Comparison of ENCODE assay signal across 8 cellular contexts in the genomic region with DNA sequence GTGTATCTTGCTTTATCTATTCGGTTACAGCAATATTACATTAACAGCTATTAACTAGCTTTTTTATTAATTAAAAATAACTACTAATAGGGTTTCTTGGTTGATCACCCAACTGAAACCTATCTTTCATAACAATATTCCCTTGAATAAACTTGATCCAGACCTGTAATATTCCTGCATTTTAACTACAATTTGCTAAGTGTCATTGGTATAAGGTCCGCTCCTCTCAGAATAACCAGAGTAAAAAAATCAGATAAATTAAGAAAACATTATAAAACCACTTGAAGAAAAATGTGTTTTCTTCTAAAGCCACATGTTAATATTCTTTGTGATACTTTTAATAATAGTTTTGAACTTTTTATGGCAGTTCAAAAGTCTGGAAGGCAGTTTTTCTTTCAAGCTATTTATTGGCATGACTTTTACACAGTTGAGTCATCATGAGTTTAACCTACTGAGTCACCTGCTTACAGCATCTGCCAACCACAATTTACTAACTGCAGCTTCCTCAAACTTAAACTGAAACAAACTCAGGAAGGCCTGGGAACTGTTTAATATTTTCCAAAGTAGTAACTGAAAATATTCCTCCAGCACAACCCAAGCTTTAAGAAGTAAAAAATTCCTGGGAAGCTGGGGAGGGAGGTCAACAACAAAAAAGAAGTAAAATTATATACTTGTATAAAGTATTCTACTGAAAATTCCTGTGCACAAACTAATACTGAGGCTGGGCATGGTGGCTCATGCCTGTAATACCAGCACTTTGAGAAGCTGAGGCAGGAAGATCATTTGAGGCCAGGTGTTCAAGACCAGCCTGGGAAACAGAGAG.
DNase-seq lines count a peak whose midpoint lies in the region; ATAC-seq and TF ChIP-seq lines count a peak whose summit lies in the region.

No MANE protein-coding gene starts in this region.

- peak; percentile 38 for DNase-seq in COLO829 (ENCODE audit: low spot score)
- peak; percentile 81 for DNase-seq in SW480 (ENCODE audit: low spot score)
- DNase-seq in fibroblast of the aortic adventitia (ENCODE audit: low read depth): peak; percentile 89
- no peak for DNase-seq in sigmoid colon
- no peak for DNase-seq in NCI-H146 treated with DMSO at 0.1 percent for 48 hours (lab: John Stamatoyannopoulos, UW; ENCODE audit: unreplicated experiment)
- no peak for DNase-seq in NCI-H146 (lab: John Stamatoyannopoulos, UW)

- H3K9me3 ChIP-seq in sigmoid colon: no peaks in the 10 kb centered on the region

- TF ChIP-seq EP300 in sigmoid colon (IDR thresholded peaks at IDR 0.05): peak in 1 of 4 donors; percentile 49

- TF ChIP-seq POLR2A in sigmoid colon (IDR thresholded peaks at IDR 0.05): no peak

- WGBS in sigmoid colon, 2 donors: 30 to 77% methylated on average over 2 of the region's 2 CpGs

- intact Hi-C loops in sigmoid colon (cut with DNase I): no loop called here

- no peaks in the 10 kb centered on the region for H3K27me3 ChIP-seq in sigmoid colon

- no peaks in the 10 kb centered on the region for H3K36me3 ChIP-seq in sigmoid colon

- H3K4me1 ChIP-seq in sigmoid colon: peaks cover 0 to 80% (median 62%) of the 10 kb centered on the region in 4 donors

- peak overlapping the region; percentile 71 to 83 (median 78) for H3K27ac ChIP-seq in sigmoid colon

- no peak overlapping the region for H3K4me3 ChIP-seq in fibroblast of the aortic adventitia (ENCODE audit: low read depth, low read length)
- H3K4me3 ChIP-seq in sigmoid colon: no peak overlapping the region

- TF ChIP-seq CTCF in fibroblast of the aortic adventitia (IDR thresholded peaks at IDR 0.05; ENCODE audit: insufficient read depth, low read length): no peak
- TF ChIP-seq CTCF in sigmoid colon (IDR thresholded peaks at IDR 0.05): no peak

- ATAC-seq in GM19438 (IDR thresholded peaks at IDR 0.05; ENCODE audit: low read depth, unreplicated experiment) (peak; percentile 88), HG03460 (IDR thresholded peaks at IDR 0.05; ENCODE audit: unreplicated experiment) (peak; percentile 96)

Comparison
In these comparisons a context has a peak if more than half of its experiments do, and no peak if none do; other contexts are left out.
1. DNase-seq: peak in COLO829 (single experiment), SW480 (single experiment) and fibroblast of the aortic adventitia (single experiment); none in sigmoid colon (single experiment), NCI-H146 treated with DMSO at 0.1 percent for 48 hours (single experiment) and NCI-H146 (single experiment).